15 cellular contexts compared by ENCODE assay signal in the genomic region with DNA sequence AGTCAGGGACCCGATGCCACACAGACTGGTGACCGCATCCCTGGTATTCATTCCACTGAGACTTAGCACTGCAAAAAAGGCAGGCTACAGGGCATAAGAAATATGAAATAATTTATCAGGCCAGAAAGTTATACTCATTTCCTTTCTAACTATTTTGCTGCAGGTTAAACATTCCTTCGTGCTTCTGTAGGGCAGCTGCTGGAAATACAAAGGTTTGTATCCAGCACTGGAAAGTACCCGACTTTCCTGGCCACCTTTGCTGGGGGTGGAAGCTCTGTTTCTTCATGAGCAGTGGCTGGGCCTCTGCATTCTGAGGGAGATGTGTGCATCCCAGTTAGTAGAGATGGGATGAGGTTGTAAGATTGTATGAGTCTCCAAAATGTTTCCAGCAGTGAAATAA.
"Had no signal": no experiment of that assay in that cellular context is flagged by ENCODE, and none has a peak within 500 bp of the region (broad histone marks: within the 10 kb centered on the region; RNA-seq: fewer than 3 reads in every experiment).

No MANE protein-coding gene starts in this region.

- DNase-seq: effector memory CD8-positive, alpha-beta T cell; erythroblast; head of caudate nucleus; right cardiac atrium; small intestine; stimulated activated CD4-positive, alpha-beta T cell treated with anti-CD3 and anti-CD28 coated beads, Interleukin-12 subunit alpha, Interleukin-12 subunit beta, amount 100 ng/mL, for 4 hours; stimulated activated naive CD4-positive, alpha-beta T cell; stomach; substantia nigra; transverse colon had no signal

- H3K27ac ChIP-seq: foreskin keratinocyte, hepatocyte, stomach, thoracic aorta, transverse colon had no signal

- H3K79me2 ChIP-seq: hepatocyte had no signal

- H3K4me2 ChIP-seq: hepatocyte had no signal

- H3K4me1 ChIP-seq: stomach, transverse colon had no signal

- H3K9me3 Mint-ChIP-seq: mesothelial cell of epicardium; natural killer cell treated with Interleukin-12 subunit alpha and Interleukin-12 subunit beta and Interleukin-15 and Interleukin-18, amount 100 ng/mL, for 72 hours had no signal

- H3K9me3 ChIP-seq: stomach, thoracic aorta, transverse colon had no signal

- FAIRE-seq: small intestine had no signal

- H3K36me3 Mint-ChIP-seq: mesothelial cell of epicardium; natural killer cell treated with Interleukin-12 subunit alpha and Interleukin-12 subunit beta and Interleukin-15 and Interleukin-18, amount 100 ng/mL, for 72 hours had no signal

- H2AFZ ChIP-seq: hepatocyte had no signal

- ATAC-seq: effector memory CD8-positive, alpha-beta T cell; foreskin keratinocyte; natural killer cell treated with Interleukin-12 subunit alpha and Interleukin-12 subunit beta and Interleukin-15 and Interleukin-18, amount 100 ng/mL, for 72 hours; right cardiac atrium had no signal

- H3K4me3 Mint-ChIP-seq: effector memory CD8-positive, alpha-beta T cell; mesothelial cell of epicardium; natural killer cell treated with Interleukin-12 subunit alpha and Interleukin-12 subunit beta and Interleukin-15 and Interleukin-18, amount 100 ng/mL, for 72 hours had no signal

- H3K27ac Mint-ChIP-seq: effector memory CD8-positive, alpha-beta T cell; mesothelial cell of epicardium; natural killer cell treated with Interleukin-12 subunit alpha and Interleukin-12 subunit beta and Interleukin-15 and Interleukin-18, amount 100 ng/mL, for 72 hours had no signal

- H3K27me3 ChIP-seq: foreskin keratinocyte, hepatocyte, stomach, transverse colon had no signal

- H3K27me3 Mint-ChIP-seq: effector memory CD8-positive, alpha-beta T cell; natural killer cell treated with Interleukin-12 subunit alpha and Interleukin-12 subunit beta and Interleukin-15 and Interleukin-18, amount 100 ng/mL, for 72 hours had no signal

- H3K4me3 ChIP-seq: hepatocyte, stomach, thoracic aorta, transverse colon had no signal

- H3K36me3 ChIP-seq: stomach, thoracic aorta, transverse colon had no signal
